Comparison of ENCODE assay signal across 8 cellular contexts in genomic region chr6:5261545-5262109, GRCh38. TPM values are rescaled to one million over a fixed set of nuclear protein-coding genes. Genes with fewer than 3 reads are reported as not detected.
DNase-seq lines count a peak whose midpoint lies in the region; ATAC-seq and TF ChIP-seq lines count a peak whose summit lies in the region.

No MANE protein-coding gene starts in this region.

- H3K27ac ChIP-seq in VCaP (peak overlapping the region; percentile 89), hepatocyte (peak overlapping the region; percentile 99), spleen (peak overlapping the region; percentile 95 to 98 (median 98))

- H3K79me2 ChIP-seq in hepatocyte = peaks cover 56% of the 10 kb centered on the region

- H3K36me3 Mint-ChIP-seq in T-helper 2 cell treated with Interferon-gamma antibody and Interleukin-4, amounts not matched to agents 5 μg/mL and 100 μg/mL, for 36 hours (ENCODE audit: low read depth) = peaks cover 16% of the 10 kb centered on the region

- ATAC-seq in HG03139 (IDR thresholded peaks at IDR 0.05; ENCODE audit: unreplicated experiment) = no peak

- no peaks in the 10 kb centered on the region for H3K27me3 Mint-ChIP-seq in T-helper 2 cell treated with Interferon-gamma antibody and Interleukin-4, amounts not matched to agents 5 μg/mL and 100 μg/mL, for 36 hours (ENCODE audit: low read depth)

- H3K4me1 ChIP-seq in hepatocyte (ENCODE audit: insufficient read depth) (no peaks in the 10 kb centered on the region), spleen (peaks cover 15 to 52% (median 33%) of the 10 kb centered on the region in 6 donors)

- peak overlapping the region; percentile 100 for H3K27ac Mint-ChIP-seq in T-helper 2 cell treated with Interferon-gamma antibody and Interleukin-4, amounts not matched to agents 5 μg/mL and 100 μg/mL, for 36 hours

- H3K9me2 ChIP-seq in hepatocyte (replicated peaks; ENCODE audit: insufficient read depth) = no peaks in the 10 kb centered on the region

- H3K4me3 Mint-ChIP-seq in T-helper 2 cell treated with Interferon-gamma antibody and Interleukin-4, amounts not matched to agents 5 μg/mL and 100 μg/mL, for 36 hours = peak overlapping the region; percentile 97

- H3K36me3 ChIP-seq in hepatocyte (replicated peaks; ENCODE audit: insufficient read depth, low read depth) = no peaks in the 10 kb centered on the region
- H3K36me3 ChIP-seq in spleen = peaks cover 0 to 6% (median 0%) of the 10 kb centered on the region in 6 donors

- TF ChIP-seq POLR2A in spleen (IDR thresholded peaks at IDR 0.05) = no peak

- no peaks in the 10 kb centered on the region for H3K9me3 ChIP-seq in hepatocyte (ENCODE audit: low read depth)
- no peaks in the 10 kb centered on the region for H3K9me3 ChIP-seq in spleen

- peaks cover 40% of the 10 kb centered on the region for H3K4me1 Mint-ChIP-seq in T-helper 2 cell treated with Interferon-gamma antibody and Interleukin-4, amounts not matched to agents 5 μg/mL and 100 μg/mL, for 36 hours (ENCODE audit: low read depth)

- peak overlapping the region; percentile 77 for H2AFZ ChIP-seq in hepatocyte

- intact Hi-C loops in spleen (cut with DNase I; ENCODE audit: low total_unique reads) = no loop called here

- 2% methylated on average over 19 of the region's 19 CpGs for WGBS in hepatocyte (ENCODE audit: low lambda C conversion rate, missing lambda C conversion rate)
- WGBS in spleen, 5 donors = 0 to 1% (median 0%) methylated on average over 12 to 19 of the region's 19 CpGs

- no peak for DNase-seq in T-helper 2 cell treated with Interferon-gamma antibody and Interleukin-4, amounts not matched to agents 5 μg/mL and 100 μg/mL, for 36 hours (ENCODE audit: low spot score)
- DNase-seq in T-helper 2 cell = no peak
- no peak for DNase-seq in hepatocyte (ENCODE audit: low spot score)
- DNase-seq in spleen = no peak
- DNase-seq in stimulated activated CD4-positive, alpha-beta T cell treated with anti-CD3 and anti-CD28 coated beads, Interleukin-1b, Interleukin-23, amount 100 ng/mL, for 48 hours = no peak
- no peak for DNase-seq in SHP77 treated with DMSO at 0.1 percent for 48 hours (lab: John Stamatoyannopoulos, UW)

- H3K9me3 Mint-ChIP-seq in T-helper 2 cell treated with Interferon-gamma antibody and Interleukin-4, amounts not matched to agents 5 μg/mL and 100 μg/mL, for 36 hours = no peaks in the 10 kb centered on the region

- H3K4me2 ChIP-seq in hepatocyte = peak overlapping the region; percentile 72

- H3K27me3 ChIP-seq in hepatocyte = no peaks in the 10 kb centered on the region
- no peaks in the 10 kb centered on the region for H3K27me3 ChIP-seq in spleen (replicated peaks in 1 of 7)

- H3K4me3 ChIP-seq in hepatocyte = peak overlapping the region; percentile 82
- peak overlapping the region; percentile 75 to 99 (median 91) for H3K4me3 ChIP-seq in spleen

- no peaks in the 10 kb centered on the region for H4K20me1 ChIP-seq in hepatocyte (ENCODE audit: insufficient read depth, poor library complexity, severe bottlenecking)

- TF ChIP-seq CTCF in VCaP (conservative IDR thresholded peaks at IDR 0.05) (no peak), hepatocyte (IDR thresholded peaks at IDR 0.05; ENCODE audit: poor library complexity) (no peak), spleen (IDR thresholded peaks at IDR 0.05 in 8 of 11, conservative IDR thresholded peaks at IDR 0.05 in 3 of 11) (no peak)

RNA-seq across cellular contexts. Expression of gene FARS2, which starts 0.3 kb away (rescaled TPM):
- total RNA-seq in hepatocyte = 9.9 and 12.4 TPM in 2 replicates
- 11.6 and 15.4 TPM in 2 replicates for polyA plus RNA-seq in hepatocyte
- 10 to 100 TPM; 16.7 to 27.4 (median 22.6) TPM for total RNA-seq in spleen
- 10 to 100 TPM in 2 of 3 donors, 1 to 10 TPM in 1; 9.0 to 13.3 (median 11.2) TPM for polyA plus RNA-seq in spleen

RNA-seq across cellular contexts. Expression of gene LYRM4, which starts 0.9 kb away (rescaled TPM):
- total RNA-seq in hepatocyte (19.0 and 22.9 TPM in 2 replicates), spleen (10 to 100 TPM; 32.1 to 40.3 (median 36.5) TPM)
- polyA plus RNA-seq in hepatocyte (20.5 and 23.8 TPM in 2 replicates), spleen (10 to 100 TPM; 46.1 to 58.1 (median 58.1) TPM)
